Comparison of ENCODE assay signal across 20 cellular contexts in genomic region chr18:71239111-71239624, GRCh38.
DNase-seq lines count a peak whose midpoint lies in the region; ATAC-seq, FAIRE-seq and TF ChIP-seq lines count a peak whose summit lies in the region.
"Had no signal": no experiment of that assay in that cellular context is flagged by ENCODE, and none has a peak within 500 bp of the region (broad histone marks: within the 10 kb centered on the region; RNA-seq: fewer than 3 reads in every experiment).

No MANE protein-coding gene starts in this region.

- no peak overlapping the region for H3K27ac ChIP-seq in CD4-positive, alpha-beta memory T cell (ENCODE audit: low read depth, low read length)
- H3K27ac ChIP-seq: A549, BLaER1 had no signal

- H3K27ac Mint-ChIP-seq in CD4-positive, alpha-beta memory T cell = no peak overlapping the region
- H3K27ac Mint-ChIP-seq: CD8-positive, alpha-beta memory T cell; T-helper 1 cell treated with Interleukin-12 subunit alpha and Interleukin-12 subunit beta and Interleukin-4 antibody, amounts not matched to agents 30 μg/mL and 1 μg/mL, for 36 hours had no signal

- POLR2A ChIA-PET in CD4-positive, alpha-beta memory T cell (lab: Charles Lee; ENCODE audit: partially characterized antibody) = no interaction called here

- no peaks in the 10 kb centered on the region for H3K4me1 ChIP-seq in CD4-positive, alpha-beta memory T cell (ENCODE audit: insufficient read depth, low read length)
- H3K4me1 ChIP-seq: A549, BLaER1 had no signal

- TF ChIP-seq POLR2A in GM12891 (IDR thresholded peaks at IDR 0.05; ENCODE audit: low read depth, low read length) = no peak

- H3K4me3 Mint-ChIP-seq in CD4-positive, alpha-beta memory T cell = no peak overlapping the region
- H3K4me3 Mint-ChIP-seq: CD8-positive, alpha-beta memory T cell; T-helper 1 cell treated with Interleukin-12 subunit alpha and Interleukin-12 subunit beta and Interleukin-4 antibody, amounts not matched to agents 30 μg/mL and 1 μg/mL, for 36 hours had no signal

- peak; percentile 60 for DNase-seq in COLO668 (lab: John Stamatoyannopoulos, UW; ENCODE audit: unreplicated experiment)
- peak; percentile 0 for DNase-seq in HK-2 (ENCODE audit: unreplicated experiment)
- DNase-seq in NCI-H774 (lab: John Stamatoyannopoulos, UW) = peak; percentile 1
- peak; percentile 70 for DNase-seq in kidney glomerular epithelial cell (lab: John Stamatoyannopoulos, UW)
- no peak for DNase-seq in H4 (ENCODE audit: low spot score)
- no peak for DNase-seq in CD4-positive, alpha-beta memory T cell
- DNase-seq in GM12891 (ENCODE audit: insufficient read length, low spot score) = no peak
- DNase-seq: CD8-positive, alpha-beta memory T cell; GDM1; GOT3; NCI-H1105; NCI-H1930; NCI-H345; NCI-H524 treated with DMSO at 0.1 percent for 48 hours; PC-3; RPMI8226 had no signal

- intact Hi-C loops in CD4-positive, alpha-beta memory T cell (cut with micrococcal nuclease) = no loop called here

- H3K27me3 ChIP-seq in CD4-positive, alpha-beta memory T cell (ENCODE audit: insufficient read depth, low read length) = no peaks in the 10 kb centered on the region
- H3K27me3 ChIP-seq: BLaER1 had no signal

- no peak overlapping the region for H3K4me3 ChIP-seq in CD4-positive, alpha-beta memory T cell (ENCODE audit: low read length in 2 of 2)
- H3K4me3 ChIP-seq: A549, BLaER1 had no signal

- H3K36me3 ChIP-seq in CD4-positive, alpha-beta memory T cell (ENCODE audit: insufficient read depth, low read length) = no peaks in the 10 kb centered on the region
- H3K36me3 ChIP-seq: BLaER1 had no signal

- H3K36me3 Mint-ChIP-seq in CD4-positive, alpha-beta memory T cell = no peaks in the 10 kb centered on the region
- H3K36me3 Mint-ChIP-seq: CD8-positive, alpha-beta memory T cell had no signal

- no peaks in the 10 kb centered on the region for H3K9me3 ChIP-seq in CD4-positive, alpha-beta memory T cell (ENCODE audit: control insufficient read depth in 1 of 2, low read length in 2 of 2)
- H3K9me3 ChIP-seq: A549, BLaER1 had no signal

- no peak for ATAC-seq in HG03460 (IDR thresholded peaks at IDR 0.05; ENCODE audit: unreplicated experiment)
- ATAC-seq: A549, PC-3 had no signal

- CTCF ChIA-PET in CD4-positive, alpha-beta memory T cell (lab: Charles Lee; ENCODE audit: partially characterized antibody) = no interaction called here

- no peaks in the 10 kb centered on the region for H3K27me3 Mint-ChIP-seq in CD4-positive, alpha-beta memory T cell
- H3K27me3 Mint-ChIP-seq: CD8-positive, alpha-beta memory T cell had no signal

- peaks cover 0 to 5% (median 1%) of the 10 kb centered on the region in 8 donors for H3K9me3 Mint-ChIP-seq in CD4-positive, alpha-beta memory T cell
- H3K9me3 Mint-ChIP-seq: T-helper 1 cell treated with Interleukin-12 subunit alpha and Interleukin-12 subunit beta and Interleukin-4 antibody, amounts not matched to agents 30 μg/mL and 1 μg/mL, for 36 hours had no signal

- no peak for FAIRE-seq in GM12891 (lab: Jason Lieb, UNC)
- FAIRE-seq: A549 had no signal

- H3K4me1 Mint-ChIP-seq in CD4-positive, alpha-beta memory T cell = no peaks in the 10 kb centered on the region
- H3K4me1 Mint-ChIP-seq: CD8-positive, alpha-beta memory T cell had no signal

TF ChIP-seq in GM12891, 5 proteins besides CTCF, POLR2A, EP300 and RAD21:
- no peak for TF ChIP-seq POLR2AphosphoS5 (IDR thresholded peaks at IDR 0.05; ENCODE audit: low read depth, low read length)
- TF ChIP-seq TAF1 (IDR thresholded peaks at IDR 0.05; ENCODE audit: low read depth, low read length) = no peak
- no peak for TF ChIP-seq PAX5 (IDR thresholded peaks at IDR 0.05; ENCODE audit: insufficient read depth, low read length, severe bottlenecking)
- TF ChIP-seq SPI1 (IDR thresholded peaks at IDR 0.05; ENCODE audit: low read depth, low read length) = no peak
- TF ChIP-seq POU2F2 (IDR thresholded peaks at IDR 0.05; ENCODE audit: low read depth, low read length) = no peak

Comparison
In these comparisons a context has a peak if more than half of its experiments do, and no peak if none do; other contexts are left out.
1. DNase-seq: peak in COLO668 (single experiment), HK-2 (single experiment), NCI-H774 (single experiment) and kidney glomerular epithelial cell (single experiment); none in H4 (single experiment), CD4-positive, alpha-beta memory T cell (0 of 5) and GM12891 (single experiment).